In the genomic region with DNA sequence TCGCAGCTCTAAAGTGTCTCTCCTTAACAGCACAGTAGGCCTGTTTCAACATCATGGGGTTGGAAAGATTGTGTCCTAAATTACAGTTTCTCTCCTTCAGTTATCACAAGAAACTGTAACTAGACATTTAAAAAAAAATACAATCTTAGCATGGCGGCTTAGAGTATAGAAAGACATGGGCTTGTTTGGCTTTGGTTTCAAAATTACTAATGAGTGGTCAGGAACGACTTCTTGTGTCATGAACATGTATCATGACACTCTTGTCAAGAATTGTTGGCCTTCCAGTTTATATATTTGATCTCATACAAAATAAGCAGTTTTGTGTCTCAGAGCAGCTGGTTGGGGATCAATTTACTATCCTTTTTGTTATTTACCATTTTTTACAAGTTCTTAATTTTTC, we compare ENCODE assay signal across 1 cellular context.
TF ChIP-seq lines count a peak whose summit lies in the region.

No MANE protein-coding gene starts in this region.

TF ChIP-seq in GM12878, 131 proteins besides CTCF, POLR2A, EP300 and RAD21:
- TF ChIP-seq RELA (IDR thresholded peaks at IDR 0.05; ENCODE audit: borderline replicate concordance, partially characterized antibody) = no peak
- TF ChIP-seq, protein P1, sequence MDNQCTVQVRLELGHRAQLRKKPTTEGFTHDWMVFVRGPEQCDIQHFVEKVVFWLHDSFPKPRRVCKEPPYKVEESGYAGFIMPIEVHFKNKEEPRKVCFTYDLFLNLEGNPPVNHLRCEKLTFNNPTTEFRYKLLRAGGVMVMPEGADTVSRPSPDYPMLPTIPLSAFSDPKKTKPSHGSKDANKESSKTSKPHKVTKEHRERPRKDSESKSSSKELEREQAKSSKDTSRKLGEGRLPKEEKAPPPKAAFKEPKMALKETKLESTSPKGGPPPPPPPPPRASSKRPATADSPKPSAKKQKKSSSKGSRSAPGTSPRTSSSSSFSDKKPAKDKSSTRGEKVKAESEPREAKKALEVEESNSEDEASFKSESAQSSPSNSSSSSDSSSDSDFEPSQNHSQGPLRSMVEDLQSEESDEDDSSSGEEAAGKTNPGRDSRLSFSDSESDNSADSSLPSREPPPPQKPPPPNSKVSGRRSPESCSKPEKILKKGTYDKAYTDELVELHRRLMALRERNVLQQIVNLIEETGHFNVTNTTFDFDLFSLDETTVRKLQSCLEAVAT (IDR thresholded peaks at IDR 0.05) = no peak
- TF ChIP-seq MEF2A (IDR thresholded peaks at IDR 0.05; ENCODE audit: insufficient read depth, low read depth, low read length) = no peak
- no peak for TF ChIP-seq MTA3 (IDR thresholded peaks at IDR 0.05; ENCODE audit: borderline replicate concordance, low read length)
- TF ChIP-seq PML (IDR thresholded peaks at IDR 0.05; ENCODE audit: low read length) = no peak
- TF ChIP-seq POLR2AphosphoS2 (IDR thresholded peaks at IDR 0.05; ENCODE audit: low read depth, low read length) = no peak
- no peak for TF ChIP-seq BACH1 (IDR thresholded peaks at IDR 0.05; ENCODE audit: borderline replicate concordance)
- TF ChIP-seq JUND (IDR thresholded peaks at IDR 0.05; ENCODE audit: low read depth, low read length) = no peak
- no peak for TF ChIP-seq CBFB (IDR thresholded peaks at IDR 0.05; ENCODE audit: low read depth)
- TF ChIP-seq ZNF384 (IDR thresholded peaks at IDR 0.05; ENCODE audit: borderline replicate concordance, low read depth, low read length) = no peak
- 0 out of 2 replicates have a peak, but pooled peaks have one; percentile 18 for TF ChIP-seq IRF4 (IDR thresholded peaks at IDR 0.05; ENCODE audit: low read depth, low read length)
- TF ChIP-seq RUNX3 (IDR thresholded peaks at IDR 0.05; ENCODE audit: low read length) = peak; percentile 32; the same call in 1 of the 2 replicates
- TF ChIP-seq, protein P2, sequence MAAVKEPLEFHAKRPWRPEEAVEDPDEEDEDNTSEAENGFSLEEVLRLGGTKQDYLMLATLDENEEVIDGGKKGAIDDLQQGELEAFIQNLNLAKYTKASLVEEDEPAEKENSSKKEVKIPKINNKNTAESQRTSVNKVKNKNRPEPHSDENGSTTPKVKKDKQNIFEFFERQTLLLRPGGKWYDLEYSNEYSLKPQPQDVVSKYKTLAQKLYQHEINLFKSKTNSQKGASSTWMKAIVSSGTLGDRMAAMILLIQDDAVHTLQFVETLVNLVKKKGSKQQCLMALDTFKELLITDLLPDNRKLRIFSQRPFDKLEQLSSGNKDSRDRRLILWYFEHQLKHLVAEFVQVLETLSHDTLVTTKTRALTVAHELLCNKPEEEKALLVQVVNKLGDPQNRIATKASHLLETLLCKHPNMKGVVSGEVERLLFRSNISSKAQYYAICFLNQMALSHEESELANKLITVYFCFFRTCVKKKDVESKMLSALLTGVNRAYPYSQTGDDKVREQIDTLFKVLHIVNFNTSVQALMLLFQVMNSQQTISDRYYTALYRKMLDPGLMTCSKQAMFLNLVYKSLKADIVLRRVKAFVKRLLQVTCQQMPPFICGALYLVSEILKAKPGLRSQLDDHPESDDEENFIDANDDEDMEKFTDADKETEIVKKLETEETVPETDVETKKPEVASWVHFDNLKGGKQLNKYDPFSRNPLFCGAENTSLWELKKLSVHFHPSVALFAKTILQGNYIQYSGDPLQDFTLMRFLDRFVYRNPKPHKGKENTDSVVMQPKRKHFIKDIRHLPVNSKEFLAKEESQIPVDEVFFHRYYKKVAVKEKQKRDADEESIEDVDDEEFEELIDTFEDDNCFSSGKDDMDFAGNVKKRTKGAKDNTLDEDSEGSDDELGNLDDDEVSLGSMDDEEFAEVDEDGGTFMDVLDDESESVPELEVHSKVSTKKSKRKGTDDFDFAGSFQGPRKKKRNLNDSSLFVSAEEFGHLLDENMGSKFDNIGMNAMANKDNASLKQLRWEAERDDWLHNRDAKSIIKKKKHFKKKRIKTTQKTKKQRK (IDR thresholded peaks at IDR 0.05; ENCODE audit: low read depth, low read length) = no peak
- TF ChIP-seq SP1 (IDR thresholded peaks at IDR 0.05; ENCODE audit: low read depth, low read length) = no peak
- no peak for TF ChIP-seq CHD2 (IDR thresholded peaks at IDR 0.05; ENCODE audit: borderline replicate concordance, low read depth, low read length)
- no peak for TF ChIP-seq BCL11A (IDR thresholded peaks at IDR 0.05; ENCODE audit: low read depth, low read length)
- TF ChIP-seq CREM (IDR thresholded peaks at IDR 0.05; ENCODE audit: low read depth) = no peak
- TF ChIP-seq STAT3 (IDR thresholded peaks at IDR 0.05; ENCODE audit: low read depth, low read length) = no peak
- TF ChIP-seq TCF12 (IDR thresholded peaks at IDR 0.05; ENCODE audit: low read depth, low read length) = no peak
- TF ChIP-seq, protein P3, sequence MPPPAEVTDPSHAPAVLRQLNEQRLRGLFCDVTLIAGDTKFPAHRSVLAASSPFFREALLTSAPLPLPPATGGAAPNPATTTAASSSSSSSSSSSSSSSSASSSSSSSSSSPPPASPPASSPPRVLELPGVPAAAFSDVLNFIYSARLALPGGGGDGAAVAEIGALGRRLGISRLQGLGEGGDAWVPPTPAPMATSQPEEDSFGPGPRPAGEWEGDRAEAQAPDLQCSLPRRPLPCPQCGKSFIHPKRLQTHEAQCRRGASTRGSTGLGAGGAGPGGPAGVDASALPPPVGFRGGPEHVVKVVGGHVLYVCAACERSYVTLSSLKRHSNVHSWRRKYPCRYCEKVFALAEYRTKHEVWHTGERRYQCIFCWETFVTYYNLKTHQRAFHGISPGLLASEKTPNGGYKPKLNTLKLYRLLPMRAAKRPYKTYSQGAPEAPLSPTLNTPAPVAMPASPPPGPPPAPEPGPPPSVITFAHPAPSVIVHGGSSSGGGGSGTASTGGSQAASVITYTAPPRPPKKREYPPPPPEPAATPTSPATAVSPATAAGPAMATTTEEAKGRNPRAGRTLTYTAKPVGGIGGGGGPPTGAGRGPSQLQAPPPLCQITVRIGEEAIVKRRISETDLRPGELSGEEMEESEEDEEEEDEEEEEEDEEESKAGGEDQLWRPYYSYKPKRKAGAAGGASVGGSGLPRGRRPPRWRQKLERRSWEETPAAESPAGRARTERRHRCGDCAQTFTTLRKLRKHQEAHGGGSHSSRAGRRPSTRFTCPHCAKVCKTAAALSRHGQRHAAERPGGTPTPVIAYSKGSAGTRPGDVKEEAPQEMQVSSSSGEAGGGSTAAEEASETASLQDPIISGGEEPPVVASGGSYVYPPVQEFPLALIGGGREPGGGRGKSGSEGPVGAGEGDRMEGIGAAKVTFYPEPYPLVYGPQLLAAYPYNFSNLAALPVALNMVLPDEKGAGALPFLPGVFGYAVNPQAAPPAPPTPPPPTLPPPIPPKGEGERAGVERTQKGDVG (CRISPR knock-in tag; IDR thresholded peaks at IDR 0.05) = no peak
- TF ChIP-seq SMARCA5 (IDR thresholded peaks at IDR 0.05) = no peak
- TF ChIP-seq ATF7 (IDR thresholded peaks at IDR 0.05; ENCODE audit: low read depth) = no peak
- TF ChIP-seq JUNB (IDR thresholded peaks at IDR 0.05) = peak; percentile 25; the same call in 1 of the 2 replicates
- TF ChIP-seq PAX8 (IDR thresholded peaks at IDR 0.05) = no peak
- TF ChIP-seq, protein P4, sequence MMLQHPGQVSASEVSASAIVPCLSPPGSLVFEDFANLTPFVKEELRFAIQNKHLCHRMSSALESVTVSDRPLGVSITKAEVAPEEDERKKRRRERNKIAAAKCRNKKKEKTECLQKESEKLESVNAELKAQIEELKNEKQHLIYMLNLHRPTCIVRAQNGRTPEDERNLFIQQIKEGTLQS (IDR thresholded peaks at IDR 0.05; ENCODE audit: borderline replicate concordance, extremely low read depth, low read depth, low read length) = no peak
- TF ChIP-seq, protein P5, sequence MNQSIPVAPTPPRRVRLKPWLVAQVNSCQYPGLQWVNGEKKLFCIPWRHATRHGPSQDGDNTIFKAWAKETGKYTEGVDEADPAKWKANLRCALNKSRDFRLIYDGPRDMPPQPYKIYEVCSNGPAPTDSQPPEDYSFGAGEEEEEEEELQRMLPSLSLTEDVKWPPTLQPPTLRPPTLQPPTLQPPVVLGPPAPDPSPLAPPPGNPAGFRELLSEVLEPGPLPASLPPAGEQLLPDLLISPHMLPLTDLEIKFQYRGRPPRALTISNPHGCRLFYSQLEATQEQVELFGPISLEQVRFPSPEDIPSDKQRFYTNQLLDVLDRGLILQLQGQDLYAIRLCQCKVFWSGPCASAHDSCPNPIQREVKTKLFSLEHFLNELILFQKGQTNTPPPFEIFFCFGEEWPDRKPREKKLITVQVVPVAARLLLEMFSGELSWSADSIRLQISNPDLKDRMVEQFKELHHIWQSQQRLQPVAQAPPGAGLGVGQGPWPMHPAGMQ (IDR thresholded peaks at IDR 0.05; ENCODE audit: borderline replicate concordance) = no peak
